Comparison of ENCODE assay signal across 7 cellular contexts in the genomic region with DNA sequence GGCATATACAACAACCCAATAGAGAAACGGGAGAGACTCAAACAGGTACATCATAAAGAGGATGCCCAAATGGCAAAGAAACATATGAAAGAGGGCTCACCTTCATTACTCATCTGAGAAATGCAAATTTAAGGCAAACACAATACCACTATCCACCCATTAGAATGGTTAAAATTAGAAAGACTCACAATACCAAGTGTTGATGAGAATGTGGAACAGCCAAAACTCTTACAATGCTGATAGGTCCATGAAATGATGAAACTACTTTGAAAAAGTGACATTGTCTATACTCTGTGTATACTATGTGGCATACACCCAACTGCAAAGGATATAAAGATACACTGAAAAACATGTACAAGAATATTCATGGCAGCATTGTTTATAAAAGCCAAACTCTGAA.
"Had no signal": no experiment of that assay in that cellular context is flagged by ENCODE, and none has a peak within 500 bp of the region (broad histone marks: within the 10 kb centered on the region; RNA-seq: fewer than 3 reads in every experiment).

No MANE protein-coding gene starts in this region.

- H3K4me3 ChIP-seq: K562 had no signal

- DNase-seq: IMR-90, KBM-7, KG1 had no signal

- ATAC-seq: HepG2, K562 had no signal

- H3K27me3 Mint-ChIP-seq: IgD-negative memory B cell had no signal

- H3K4me1 Mint-ChIP-seq: IgD-negative memory B cell had no signal

- H3K4me3 Mint-ChIP-seq: IgD-negative memory B cell had no signal

- H3K27ac ChIP-seq: HL-60 had no signal

- H3K36me3 Mint-ChIP-seq: IgD-negative memory B cell had no signal
